ENCODE assay signal across 10 cellular contexts in genomic region chr10:35821339-35821911, GRCh38.
DNase-seq lines count a peak whose midpoint lies in the region; ATAC-seq and TF ChIP-seq lines count a peak whose summit lies in the region.
"Had no signal": no experiment of that assay in that cellular context is flagged by ENCODE, and none has a peak within 500 bp of the region (broad histone marks: within the 10 kb centered on the region; RNA-seq: fewer than 3 reads in every experiment).

No MANE protein-coding gene starts in this region.

- in situ Hi-C loops in astrocyte of the spinal cord (cut with HindIII; ENCODE audit: low sequenced_read_pairs), result no loop called here

- H3K9ac ChIP-seq in BLaER1 treated with 17β-estradiol and CSF1 and Interleukin-3, amounts not matched to agents 10 nM and 100 nM, result peak overlapping the region in 9 of 11 experiments; percentile 5 to 76 (median 54); a peak in 15 of 22 replicates

- no peak overlapping the region for H3K27ac Mint-ChIP-seq in type B pancreatic cell

- peaks cover 25 to 54% (median 39%) of the 10 kb centered on the region in 10 experiments for H3K4me1 ChIP-seq in BLaER1 treated with 17β-estradiol and CSF1 and Interleukin-3, amounts not matched to agents 10 nM and 100 nM

- peak; percentile 72 for ATAC-seq in GM19397 (IDR thresholded peaks at IDR 0.05; ENCODE audit: unreplicated experiment)
- ATAC-seq in HG03378 (IDR thresholded peaks at IDR 0.05; ENCODE audit: unreplicated experiment), result peak; percentile 90
- no peak for ATAC-seq in sciatic nerve
- no peak for ATAC-seq in GM19328 (IDR thresholded peaks at IDR 0.05; ENCODE audit: unreplicated experiment)
- ATAC-seq: stimulated activated naive CD8-positive, alpha-beta T cell treated with anti-CD3 and anti-CD28 coated beads, Interleukin-15, Interleukin-2, amounts not matched to agents 100 U/mL and 50 U/mL, for 24 hours had no signal

- peak; percentile 64 for DNase-seq in astrocyte of the spinal cord (ENCODE audit: low read depth, low spot score)
- no peak for DNase-seq in sciatic nerve (ENCODE audit: low spot score)
- DNase-seq in type B pancreatic cell (ENCODE audit: extremely low spot score, unreplicated experiment), result no peak
- DNase-seq in NCI-H774 (lab: John Stamatoyannopoulos, UW), result no peak
- DNase-seq: NCI-H2029 treated with DMSO at 0.1 percent for 48 hours; stimulated activated naive CD8-positive, alpha-beta T cell treated with anti-CD3 and anti-CD28 coated beads, Interleukin-15, Interleukin-2, amounts not matched to agents 100 U/mL and 50 U/mL, for 24 hours had no signal

- H3K36me3 ChIP-seq in BLaER1 treated with 17β-estradiol and CSF1 and Interleukin-3, amounts not matched to agents 10 nM and 100 nM, result no peaks in the 10 kb centered on the region

- intact Hi-C loops in sciatic nerve (cut with DNase I), result no loop called here

- H3K27ac ChIP-seq in BLaER1 treated with 17β-estradiol and CSF1 and Interleukin-3, amounts not matched to agents 10 nM and 100 nM, result peak overlapping the region; percentile 7 to 86 (median 77); a peak in 20 of 22 replicates

- no peaks in the 10 kb centered on the region for H4K20me1 ChIP-seq in BLaER1 treated with 17β-estradiol and CSF1 and Interleukin-3, amounts not matched to agents 10 nM and 100 nM

- H3K36me3 Mint-ChIP-seq in type B pancreatic cell, result no peaks in the 10 kb centered on the region

- H3K9me3 ChIP-seq in BLaER1 treated with 17β-estradiol and CSF1 and Interleukin-3, amounts not matched to agents 10 nM and 100 nM (replicated peaks in 1 of 11), result peaks cover 9 to 29% (median 12%) of the 10 kb centered on the region in 11 experiments; a peak in 14 of 22 replicates

- peaks cover 6% of the 10 kb centered on the region for H3K9me3 Mint-ChIP-seq in type B pancreatic cell

- H3K27me3 ChIP-seq in BLaER1 treated with 17β-estradiol and CSF1 and Interleukin-3, amounts not matched to agents 10 nM and 100 nM, result no peaks in the 10 kb centered on the region

- peak overlapping the region; percentile 64 to 89 (median 74) for H3K4me2 ChIP-seq in BLaER1 treated with 17β-estradiol and CSF1 and Interleukin-3, amounts not matched to agents 10 nM and 100 nM

- peaks cover 7% of the 10 kb centered on the region for H3K4me1 Mint-ChIP-seq in type B pancreatic cell (ENCODE audit: unreplicated experiment)

- no peak overlapping the region for H3K4me3 ChIP-seq in BLaER1 treated with 17β-estradiol and CSF1 and Interleukin-3, amounts not matched to agents 10 nM and 100 nM
- H3K4me3 ChIP-seq in astrocyte of the spinal cord (ENCODE audit: low read depth, low read length), result no peak overlapping the region

- TF ChIP-seq CTCF in astrocyte of the spinal cord (IDR thresholded peaks at IDR 0.05; ENCODE audit: low read depth, low read length) (no peak), type B pancreatic cell (conservative IDR thresholded peaks at IDR 0.05) (no peak)

- no peak overlapping the region for H3K4me3 Mint-ChIP-seq in type B pancreatic cell

- H3K27me3 Mint-ChIP-seq in type B pancreatic cell, result no peaks in the 10 kb centered on the region

Comparison
In these comparisons a context has a peak if more than half of its experiments do, and no peak if none do; other contexts are left out.
1. ATAC-seq: peak in GM19397 (single experiment) and HG03378 (single experiment); none in sciatic nerve (single experiment) and GM19328 (single experiment).